In genomic region chr20:10536531-10536930, GRCh38 we compare ENCODE assay signal across 8 cellular contexts.
A peak's percentile ranks its signal among the peaks of the same experiment; 100 is the strongest.
DNase-seq lines count a peak whose midpoint lies in the region; ATAC-seq and TF ChIP-seq lines count a peak whose summit lies in the region.

No MANE protein-coding gene starts in this region.

- no peak overlapping the region for H2BK15ac ChIP-seq in mesendoderm (replicated peaks; ENCODE audit: low read depth)

- H3K4me1 ChIP-seq in mesendoderm (ENCODE audit: control insufficient read depth, low read depth, low read length) = no peaks in the 10 kb centered on the region

- H3K27ac ChIP-seq in mesendoderm (ENCODE audit: low read depth, low read length) = no peak overlapping the region

- no peaks in the 10 kb centered on the region for H3K36me3 ChIP-seq in GM06990 (ENCODE audit: control insufficient read depth, insufficient read depth, low read length)
- H3K36me3 ChIP-seq in mesendoderm (ENCODE audit: control insufficient read depth, insufficient read depth, low read length) = no peaks in the 10 kb centered on the region

- H3K36me3 Mint-ChIP-seq in activated CD8-positive, alpha-beta T cell treated with anti-CD3 and anti-CD28 coated beads, Interleukin-2, amount 10 ng/mL, durations not matched to agents 7 days and 5 days (ENCODE audit: low read depth) = peaks cover 3% of the 10 kb centered on the region

- no peak overlapping the region for H3K4ac ChIP-seq in mesendoderm (ENCODE audit: low read depth, low read length)

- H3K4me1 Mint-ChIP-seq in activated CD8-positive, alpha-beta T cell treated with anti-CD3 and anti-CD28 coated beads, Interleukin-2, amount 10 ng/mL, durations not matched to agents 7 days and 5 days (ENCODE audit: low read depth) = peaks cover 11% of the 10 kb centered on the region

- H3K18ac ChIP-seq in mesendoderm (ENCODE audit: low read length) = no peak overlapping the region

- no peak overlapping the region for H2BK120ac ChIP-seq in mesendoderm (ENCODE audit: low read depth, low read length)

- H3K4me3 Mint-ChIP-seq in activated CD8-positive, alpha-beta T cell treated with anti-CD3 and anti-CD28 coated beads, Interleukin-2, amount 10 ng/mL, durations not matched to agents 7 days and 5 days = no peak overlapping the region

- H2BK5ac ChIP-seq in mesendoderm (ENCODE audit: low read length) = no peak overlapping the region

- H4K5ac ChIP-seq in mesendoderm (ENCODE audit: low read length) = no peak overlapping the region

- TF ChIP-seq CTCF in GM06990 (IDR thresholded peaks at IDR 0.05; ENCODE audit: insufficient read depth, low read length, poor library complexity, severe bottlenecking) = peak; percentile 56

- H3K27me3 Mint-ChIP-seq in activated CD8-positive, alpha-beta T cell treated with anti-CD3 and anti-CD28 coated beads, Interleukin-2, amount 10 ng/mL, durations not matched to agents 7 days and 5 days (ENCODE audit: low read depth) = no peaks in the 10 kb centered on the region

- H3K27me3 ChIP-seq in GM06990 (replicated peaks; ENCODE audit: control insufficient read depth, insufficient read depth, low read length) (no peaks in the 10 kb centered on the region), mesendoderm (ENCODE audit: insufficient read depth, low read length, poor library complexity) (no peaks in the 10 kb centered on the region)

- no peak for ATAC-seq in activated CD8-positive, alpha-beta T cell treated with anti-CD3 and anti-CD28 coated beads, Interleukin-2, amount 10 ng/mL, durations not matched to agents 7 days and 5 days
- no peak for ATAC-seq in HG02973 (IDR thresholded peaks at IDR 0.05; ENCODE audit: unreplicated experiment)

- no peak overlapping the region for H2AK5ac ChIP-seq in mesendoderm (ENCODE audit: low read length)

- CTCF ChIA-PET in activated CD8-positive, alpha-beta T cell treated with anti-CD3 and anti-CD28 coated beads, Interleukin-2, amount 10 ng/mL, durations not matched to agents 7 days and 5 days (lab: Charles Lee) = interaction anchor here (0.6 to 2.3 kb wide), 20 partner anchors 8 to 558 kb away, joined by 3 to 16 read pairs (median 4); partner anchors contain the start of genes MKKS and SLX4IP

- no peak overlapping the region for H3K23ac ChIP-seq in mesendoderm (ENCODE audit: low read length)

- H3K56ac ChIP-seq in mesendoderm (ENCODE audit: low read length) = no peak overlapping the region

- H4K8ac ChIP-seq in mesendoderm (ENCODE audit: low read depth, low read length) = no peak overlapping the region

- WGBS in mesendoderm (ENCODE audit: extremely low coverage, insufficient coverage, low lambda C conversion rate) = no CpG with 5 or more reads among the region's 4 CpGs

- H3K4me3 ChIP-seq in GM06990 (replicated peaks; ENCODE audit: low read depth, low read length) = no peak overlapping the region
- H3K4me3 ChIP-seq in mesendoderm (ENCODE audit: low read length) = no peak overlapping the region

- H3K79me2 ChIP-seq in mesendoderm (ENCODE audit: control insufficient read depth, insufficient read depth, low read length) = no peaks in the 10 kb centered on the region

- DNase-seq in GM06990 (ENCODE audit: extremely low read depth, insufficient read length) = no peak
- peak; percentile 37 for DNase-seq in LoVo (ENCODE audit: low spot score)
- DNase-seq in activated CD8-positive, alpha-beta T cell treated with anti-CD3 and anti-CD28 coated beads, Interleukin-2, amount 10 ng/mL, durations not matched to agents 7 days and 5 days = peak; percentile 53
- DNase-seq in mesendoderm = peak; percentile 60
- DNase-seq in activated CD4-positive, CD25-positive, alpha-beta regulatory T cell (lab: John Stamatoyannopoulos, UW) = no peak
- no peak for DNase-seq in NCI-H226
- DNase-seq in NCI-H1930 (lab: John Stamatoyannopoulos, UW) = no peak

- no peak overlapping the region for H3K27ac Mint-ChIP-seq in activated CD8-positive, alpha-beta T cell treated with anti-CD3 and anti-CD28 coated beads, Interleukin-2, amount 10 ng/mL, durations not matched to agents 7 days and 5 days

- H3K9ac ChIP-seq in mesendoderm (ENCODE audit: low read length) = no peak overlapping the region

- H3K4me2 ChIP-seq in mesendoderm (ENCODE audit: low read length) = no peak overlapping the region

- POLR2A ChIA-PET in activated CD8-positive, alpha-beta T cell treated with anti-CD3 and anti-CD28 coated beads, Interleukin-2, amount 10 ng/mL, durations not matched to agents 7 days and 5 days (lab: Charles Lee) = no interaction called here

- no peaks in the 10 kb centered on the region for H3K9me3 Mint-ChIP-seq in activated CD8-positive, alpha-beta T cell treated with anti-CD3 and anti-CD28 coated beads, Interleukin-2, amount 10 ng/mL, durations not matched to agents 7 days and 5 days (ENCODE audit: insufficient read depth)

- H3K79me1 ChIP-seq in mesendoderm (ENCODE audit: low read length) = no peaks in the 10 kb centered on the region

Comparison
In these comparisons a context has a peak if more than half of its experiments do, and no peak if none do; other contexts are left out.
1. DNase-seq: peak in LoVo (single experiment), activated CD8-positive, alpha-beta T cell treated with anti-CD3 and anti-CD28 coated beads, Interleukin-2, amount 10 ng/mL, durations not matched to agents 7 days and 5 days (single experiment) and mesendoderm (single experiment); none in GM06990 (single experiment), activated CD4-positive, CD25-positive, alpha-beta regulatory T cell (0 of 4), NCI-H226 (single experiment) and NCI-H1930 (0 of 2).